8 cellular contexts compared by ENCODE assay signal in genomic region chr17:83080641-83081560, GRCh38. TPM values are rescaled to one million over a fixed set of nuclear protein-coding genes. Genes with fewer than 3 reads are reported as not detected.
DNase-seq lines count a peak whose midpoint lies in the region; ATAC-seq and TF ChIP-seq lines count a peak whose summit lies in the region.

No MANE protein-coding gene starts in this region.

- peaks cover 52% of the 10 kb centered on the region for H3K79me2 ChIP-seq in HCT116 (ENCODE audit: insufficient read depth, low read length)

- peaks cover 11% of the 10 kb centered on the region; the same call in 1 of the 2 replicates for H4K20me1 ChIP-seq in HCT116 (ENCODE audit: insufficient read depth)

- H3K4me1 ChIP-seq in HCT116 (ENCODE audit: control insufficient read depth in 1 of 2, insufficient read depth in 2 of 2, low read length in 2 of 2) = peaks cover 29 to 43% of the 10 kb centered on the region in 2 experiments
- peaks cover 56 to 70% (median 66%) of the 10 kb centered on the region in 4 donors for H3K4me1 ChIP-seq in esophagus muscularis mucosa
- peaks cover 3 to 14% of the 10 kb centered on the region in 2 donors for H3K4me1 ChIP-seq in uterus

- ATAC-seq in HCT116 (peak; percentile 23), GM21515 (IDR thresholded peaks at IDR 0.05; ENCODE audit: unreplicated experiment) (no peak)
- ATAC-seq in natural killer cell treated with Interleukin-12 subunit alpha and Interleukin-12 subunit beta and Interleukin-15 and Interleukin-18, amount 100 ng/mL, for 72 hours = peak; percentile 4 to 12

- H3K9me3 ChIP-seq in HCT116 (ENCODE audit: control insufficient read depth in 1 of 2, insufficient read depth in 1 of 2, low read depth in 1 of 2, low read length in 2 of 2) = no peaks in the 10 kb centered on the region; a peak in 1 of 4 replicates
- no peaks in the 10 kb centered on the region for H3K9me3 ChIP-seq in esophagus muscularis mucosa
- H3K9me3 ChIP-seq in uterus = no peaks in the 10 kb centered on the region

- peak overlapping the region; percentile 60 for H3K4me3 ChIP-seq in AG04449 (ENCODE audit: low read depth, low read length)
- peak overlapping the region; percentile 44 to 64 for H3K4me3 ChIP-seq in HCT116 (replicated peaks in 1 of 2; ENCODE audit: low read depth in 1 of 2, low read length in 2 of 2)
- H3K4me3 ChIP-seq in esophagus muscularis mucosa = peak overlapping the region; percentile 77 to 93 (median 87)
- peak overlapping the region; percentile 31 to 74 for H3K4me3 ChIP-seq in uterus

- H3K36me3 ChIP-seq in HCT116 (ENCODE audit: control insufficient read depth in 1 of 2, insufficient read depth in 2 of 2, low read length in 2 of 2) (peaks cover 4 to 10% of the 10 kb centered on the region in 2 experiments; a peak in 3 of 4 replicates), esophagus muscularis mucosa (peaks cover 5 to 17% (median 14%) of the 10 kb centered on the region in 4 donors), uterus (no peaks in the 10 kb centered on the region)

- H3K27ac ChIP-seq in HCT116 (ENCODE audit: low read depth, low read length) (peak overlapping the region; percentile 78; the same call in 1 of the 2 replicates), esophagus muscularis mucosa (replicated peaks in 1 of 4) (peak overlapping the region; percentile 87 to 94 (median 92)), uterus (peak overlapping the region; percentile 70 to 80)

- H3K9me2 ChIP-seq in HCT116 (ENCODE audit: insufficient read depth) = no peaks in the 10 kb centered on the region

- CTCF ChIA-PET in AG04449 (lab: Yijun Ruan, JAX) (no interaction called here), HCT116 (lab: Charles Lee) (no interaction called here)

- H2AFZ ChIP-seq in HCT116 (ENCODE audit: low read depth, low read length, poor library complexity, severe bottlenecking) = no peak overlapping the region

- no peak for TF ChIP-seq RAD21 in HCT116 (IDR thresholded peaks at IDR 0.05; ENCODE audit: low read depth)

- intact Hi-C loops in HCT116 (cut with micrococcal nuclease) = no loop called here
- intact Hi-C loops in esophagus muscularis mucosa (cut with DNase I) = no loop called here
- intact Hi-C loops in uterus (cut with DNase I; ENCODE audit: low total_unique reads) = no loop called here

- no peak for TF ChIP-seq POLR2A in HCT116 (IDR thresholded peaks at IDR 0.05; ENCODE audit: borderline replicate concordance, extremely low read depth, insufficient read depth, insufficient read length)
- TF ChIP-seq POLR2A in esophagus muscularis mucosa (IDR thresholded peaks at IDR 0.05; ENCODE audit: low read depth) = no peak
- peak in 1 of 2 donors; percentile 14 for TF ChIP-seq POLR2A in uterus (IDR thresholded peaks at IDR 0.05)

- H3K27me3 Mint-ChIP-seq in natural killer cell treated with Interleukin-12 subunit alpha and Interleukin-12 subunit beta and Interleukin-15 and Interleukin-18, amount 100 ng/mL, for 72 hours = peaks cover 0 to 4% of the 10 kb centered on the region in 2 donors

- no TSS peak for BruUV-seq in HCT116 (replicated peaks; lab: Mats Ljungman, UMichigan)

- peaks cover 6% of the 10 kb centered on the region for H3K36me3 Mint-ChIP-seq in natural killer cell treated with Interleukin-12 subunit alpha and Interleukin-12 subunit beta and Interleukin-15 and Interleukin-18, amount 100 ng/mL, for 72 hours

- no peak for TF ChIP-seq EP300 in esophagus muscularis mucosa (IDR thresholded peaks at IDR 0.05)

- POLR2A ChIA-PET in AG04449 (lab: Yijun Ruan, JAX) (no interaction called here), HCT116 (lab: Charles Lee) (no interaction called here)

- RAD21 ChIA-PET in HCT116 (lab: Charles Lee; ENCODE audit: low non-redundant PET in 1 of 2, low total read pairs in 2 of 2, uncharacterized antibody in 2 of 2, unreplicated experiment in 2 of 2) = no interaction called here

- H3K4me3 Mint-ChIP-seq in natural killer cell treated with Interleukin-12 subunit alpha and Interleukin-12 subunit beta and Interleukin-15 and Interleukin-18, amount 100 ng/mL, for 72 hours = peak overlapping the region; percentile 89

- H3K9ac ChIP-seq in HCT116 (ENCODE audit: low read length) = peak overlapping the region; percentile 74

- H3K9me3 Mint-ChIP-seq in natural killer cell treated with Interleukin-12 subunit alpha and Interleukin-12 subunit beta and Interleukin-15 and Interleukin-18, amount 100 ng/mL, for 72 hours = no peaks in the 10 kb centered on the region

- WGBS in esophagus muscularis mucosa = 3% methylated on average over 49 of the region's 126 CpGs

- no peaks in the 10 kb centered on the region for H3K27me3 ChIP-seq in HCT116 (ENCODE audit: insufficient read depth, low read length)
- H3K27me3 ChIP-seq in esophagus muscularis mucosa = peaks cover 0 to 7% (median 0%) of the 10 kb centered on the region in 4 donors
- no peaks in the 10 kb centered on the region for H3K27me3 ChIP-seq in uterus

- H3K27ac Mint-ChIP-seq in natural killer cell treated with Interleukin-12 subunit alpha and Interleukin-12 subunit beta and Interleukin-15 and Interleukin-18, amount 100 ng/mL, for 72 hours = peak overlapping the region; percentile 92 to 94

- TF ChIP-seq CTCF in AG04449 (IDR thresholded peaks at IDR 0.05; ENCODE audit: insufficient read depth, low read length, missing control alignments) (no peak), HCT116 (IDR thresholded peaks at IDR 0.05 in 2 of 3, conservative IDR thresholded peaks at IDR 0.05 in 1 of 3; ENCODE audit: borderline replicate concordance in 1 of 3, insufficient read depth in 1 of 3, low read depth in 2 of 3, low read length in 2 of 3) (no peak), esophagus muscularis mucosa (IDR thresholded peaks at IDR 0.05) (no peak), uterus (IDR thresholded peaks at IDR 0.05) (peak in 1 of 4 experiments; percentile 6)

- peaks cover 37 to 43% of the 10 kb centered on the region in 2 donors for H3K4me1 Mint-ChIP-seq in natural killer cell treated with Interleukin-12 subunit alpha and Interleukin-12 subunit beta and Interleukin-15 and Interleukin-18, amount 100 ng/mL, for 72 hours (ENCODE audit: low read depth in 2 of 2)

- peak overlapping the region; percentile 88 for H3K4me2 ChIP-seq in HCT116 (ENCODE audit: low read length)

- DNase-seq in AG04449 (ENCODE audit: low read depth, low spot score) = no peak
- no peak for DNase-seq in HCT116 (ENCODE audit: low read depth, low spot score)
- DNase-seq in activated CD8-positive, alpha-beta memory T cell treated with anti-CD3 and anti-CD28 coated beads for 24 hours = peak; percentile 74
- DNase-seq in esophagus muscularis mucosa (ENCODE audit: extremely low spot score) = no peak
- DNase-seq in natural killer cell treated with Interleukin-12 subunit alpha and Interleukin-12 subunit beta and Interleukin-15 and Interleukin-18, amount 100 ng/mL, for 72 hours (ENCODE audit: low spot score) = peak; percentile 79
- DNase-seq in uterus = peak in 1 of 2 donors; percentile 53
- no peak for DNase-seq in SW 1271 (lab: John Stamatoyannopoulos, UW)

TF ChIP-seq in HCT116, 20 proteins besides CTCF, POLR2A, EP300 and RAD21 (continues in another document):
- TF ChIP-seq MAX (IDR thresholded peaks at IDR 0.05) = no peak
- TF ChIP-seq ZBTB33 (IDR thresholded peaks at IDR 0.05; ENCODE audit: extremely low read depth, insufficient replicate concordance, low read length) = no peak
- no peak for TF ChIP-seq FOSL1 (IDR thresholded peaks at IDR 0.05; ENCODE audit: low read depth)
- TF ChIP-seq EZH2phosphoT487 (IDR thresholded peaks at IDR 0.05; ENCODE audit: borderline replicate concordance) = no peak
- no peak for TF ChIP-seq ELF1 (IDR thresholded peaks at IDR 0.05; ENCODE audit: borderline replicate concordance, low read depth)
- no peak for TF ChIP-seq POLR2AphosphoS5 (IDR thresholded peaks at IDR 0.05; ENCODE audit: low read depth, low read length)
- no peak for TF ChIP-seq CBX3 (IDR thresholded peaks at IDR 0.05; ENCODE audit: low read depth)
- no peak for TF ChIP-seq ZFX (IDR thresholded peaks at IDR 0.05)
- TF ChIP-seq ATF3 (IDR thresholded peaks at IDR 0.05) = no peak
- TF ChIP-seq TCF7L2 (IDR thresholded peaks at IDR 0.05; ENCODE audit: borderline replicate concordance, extremely low read depth, insufficient read depth, insufficient read length) = no peak
- TF ChIP-seq SP1 (IDR thresholded peaks at IDR 0.05; ENCODE audit: low read depth) = no peak
- no peak for TF ChIP-seq SRF (IDR thresholded peaks at IDR 0.05; ENCODE audit: low read depth)

RNA-seq across cellular contexts. Expression of gene METRNL, which starts 1.5 kb away (rescaled TPM):
- total RNA-seq in HCT116 (2021; ENCODE audit: unreplicated experiment) (58.7 TPM), esophagus muscularis mucosa (100 to 1,000 TPM in 1 of 4 donors, 10 to 100 TPM in 3; 36.5 to 124 (median 61.5) TPM), uterus (10 to 100 TPM; 25.0 to 44.4 (median 35.8) TPM)
- polyA plus RNA-seq in HCT116 (2012) = 89.0 and 104 TPM in 2 replicates
- 100 to 1,000 TPM; 179 to 208 TPM for total RNA-seq in natural killer cell treated with Interleukin-12 subunit alpha and Interleukin-12 subunit beta and Interleukin-15 and Interleukin-18, amount 100 ng/mL, for 72 hours

Comparison
In these comparisons a context has a peak if more than half of its experiments do, and no peak if none do; other contexts are left out.
1. DNase-seq: peak in activated CD8-positive, alpha-beta memory T cell treated with anti-CD3 and anti-CD28 coated beads for 24 hours (single experiment) and natural killer cell treated with Interleukin-12 subunit alpha and Interleukin-12 subunit beta and Interleukin-15 and Interleukin-18, amount 100 ng/mL, for 72 hours (single experiment); none in AG04449 (single experiment), HCT116 (single experiment), esophagus muscularis mucosa (single experiment) and SW 1271 (0 of 2).
2. Peak in every context shown above with its lines, with median percentiles within 50 percentile points of each other: H3K4me3 ChIP-seq and H3K27ac ChIP-seq.